Comparison of ENCODE assay signal across 8 cellular contexts in the genomic region with DNA sequence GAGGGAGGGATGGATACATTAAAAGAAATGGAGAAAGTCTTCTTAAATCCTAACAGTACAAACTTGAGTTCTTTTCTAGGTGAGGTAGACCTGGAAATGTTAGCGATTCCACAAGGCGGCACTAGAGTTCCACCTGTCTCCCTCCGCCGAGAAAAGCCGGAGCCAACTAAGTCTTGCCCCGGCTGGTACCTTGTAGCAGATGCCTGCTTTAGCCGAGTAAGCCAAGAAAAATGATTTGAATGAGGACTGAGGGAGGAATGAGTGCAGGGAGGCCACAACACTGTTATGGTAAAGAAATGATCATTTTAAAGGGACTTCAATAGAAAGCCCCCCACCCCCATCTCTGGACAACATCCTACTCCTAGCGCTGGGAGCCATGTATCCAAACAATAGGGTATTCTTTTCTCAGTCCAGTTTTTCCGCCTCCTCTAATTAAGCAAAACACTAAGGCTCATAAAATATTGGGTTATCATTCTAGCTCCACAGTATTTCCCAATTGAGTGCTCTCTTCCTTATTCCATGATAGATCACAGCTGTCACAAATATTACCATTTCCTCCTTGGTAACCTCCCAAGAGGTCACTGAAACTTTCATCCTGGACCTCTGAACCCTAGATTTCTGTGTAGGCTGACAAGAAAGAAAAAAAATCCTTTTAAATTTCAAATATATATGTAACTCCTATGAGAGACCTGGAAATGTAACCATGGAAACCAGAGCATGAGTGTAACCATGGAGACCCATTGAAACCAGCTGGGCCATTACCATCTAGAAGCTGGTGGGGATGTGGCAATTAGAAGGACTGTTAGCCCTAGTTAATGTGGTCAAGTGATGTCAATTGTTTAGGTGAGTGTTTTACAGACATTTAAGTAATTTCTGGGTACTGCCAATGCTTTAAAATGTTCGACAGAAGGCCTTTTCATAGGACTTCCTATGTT. TPM values are rescaled to one million over a fixed set of nuclear protein-coding genes. Genes with fewer than 3 reads are reported as not detected.
DNase-seq lines count a peak whose midpoint lies in the region; ATAC-seq and TF ChIP-seq lines count a peak whose summit lies in the region.

No MANE protein-coding gene starts in this region.

- POLR2A ChIA-PET in activated CD4-positive, alpha-beta T cell treated with anti-CD3 and anti-CD28 coated beads, Interleukin-2, amount 10 ng/mL, durations not matched to agents 7 days and 5 days (lab: Charles Lee), result no interaction called here

- peaks cover 28% of the 10 kb centered on the region for H3K27me3 Mint-ChIP-seq in activated CD4-positive, alpha-beta T cell treated with anti-CD3 and anti-CD28 coated beads, Interleukin-2, amount 10 ng/mL, durations not matched to agents 7 days and 5 days
- peaks cover 7% of the 10 kb centered on the region for H3K27me3 Mint-ChIP-seq in dendritic cell treated with granulocyte-macrophage colony-stimulating factor and Interleukin-4, amounts not matched to agents 40 ng/mL and 50 ng/mL, for 4 days

- CTCF ChIA-PET in activated CD4-positive, alpha-beta T cell treated with anti-CD3 and anti-CD28 coated beads, Interleukin-2, amount 10 ng/mL, durations not matched to agents 7 days and 5 days (lab: Charles Lee), result interaction anchor here (0.5 to 3.8 kb wide), 13 partner anchors 11 to 491 kb away, joined by 3 to 16 read pairs (median 3); no protein-coding TSS in a partner anchor

- peak; percentile 97 for TF ChIP-seq CTCF in GM12864 (IDR thresholded peaks at IDR 0.05; ENCODE audit: low read depth, low read length, missing control alignments)

- H3K4me3 ChIP-seq in GM12864 (ENCODE audit: low read depth, low read length), result no peak overlapping the region

- DNase-seq in GM12864 (ENCODE audit: low read depth) (peak; percentile 29), NCI-H446 treated with DMSO at 0.1 percent for 48 hours (lab: John Stamatoyannopoulos, UW) (peak; percentile 64), left kidney (ENCODE audit: low read depth, low spot score) (peak; percentile 93)
- DNase-seq in activated CD4-positive, alpha-beta T cell treated with anti-CD3 and anti-CD28 coated beads, Interleukin-2, amount 10 ng/mL, durations not matched to agents 7 days and 5 days, result peak; percentile 82
- DNase-seq in stimulated activated CD4-positive, alpha-beta T cell treated with anti-CD3 and anti-CD28 coated beads, Interleukin-1b, Interleukin-23, amount 100 ng/mL, for 48 hours, result peak; percentile 80

- H3K9me3 Mint-ChIP-seq in activated CD4-positive, alpha-beta T cell treated with anti-CD3 and anti-CD28 coated beads, Interleukin-2, amount 10 ng/mL, durations not matched to agents 7 days and 5 days, result no peaks in the 10 kb centered on the region
- H3K9me3 Mint-ChIP-seq in dendritic cell treated with granulocyte-macrophage colony-stimulating factor and Interleukin-4, amounts not matched to agents 40 ng/mL and 50 ng/mL, for 4 days, result no peaks in the 10 kb centered on the region

- intact Hi-C loops in dendritic cell treated with granulocyte-macrophage colony-stimulating factor and Interleukin-4, amounts not matched to agents 40 ng/mL and 50 ng/mL, for 4 days (cut with micrococcal nuclease), result loop anchor here (1.0 kb wide), 2 partner anchors 234 to 262 kb away; no protein-coding TSS in a partner anchor

- ATAC-seq in HG03103 (IDR thresholded peaks at IDR 0.05; ENCODE audit: low read depth, unreplicated experiment) (peak; percentile 58), HG03565 (IDR thresholded peaks at IDR 0.05; ENCODE audit: unreplicated experiment) (no peak)

- no peak overlapping the region for H3K27ac Mint-ChIP-seq in activated CD4-positive, alpha-beta T cell treated with anti-CD3 and anti-CD28 coated beads, Interleukin-2, amount 10 ng/mL, durations not matched to agents 7 days and 5 days
- H3K27ac Mint-ChIP-seq in dendritic cell treated with granulocyte-macrophage colony-stimulating factor and Interleukin-4, amounts not matched to agents 40 ng/mL and 50 ng/mL, for 4 days, result no peak overlapping the region

- peaks cover 26% of the 10 kb centered on the region for H3K4me1 Mint-ChIP-seq in activated CD4-positive, alpha-beta T cell treated with anti-CD3 and anti-CD28 coated beads, Interleukin-2, amount 10 ng/mL, durations not matched to agents 7 days and 5 days
- peaks cover 39% of the 10 kb centered on the region for H3K4me1 Mint-ChIP-seq in dendritic cell treated with granulocyte-macrophage colony-stimulating factor and Interleukin-4, amounts not matched to agents 40 ng/mL and 50 ng/mL, for 4 days (ENCODE audit: low read depth)

- no peaks in the 10 kb centered on the region for H3K36me3 Mint-ChIP-seq in activated CD4-positive, alpha-beta T cell treated with anti-CD3 and anti-CD28 coated beads, Interleukin-2, amount 10 ng/mL, durations not matched to agents 7 days and 5 days (ENCODE audit: low read depth)
- no peaks in the 10 kb centered on the region for H3K36me3 Mint-ChIP-seq in dendritic cell treated with granulocyte-macrophage colony-stimulating factor and Interleukin-4, amounts not matched to agents 40 ng/mL and 50 ng/mL, for 4 days (ENCODE audit: low read depth)

- H3K4me3 Mint-ChIP-seq in activated CD4-positive, alpha-beta T cell treated with anti-CD3 and anti-CD28 coated beads, Interleukin-2, amount 10 ng/mL, durations not matched to agents 7 days and 5 days, result peak overlapping the region; percentile 69
- peak overlapping the region; percentile 58 for H3K4me3 Mint-ChIP-seq in dendritic cell treated with granulocyte-macrophage colony-stimulating factor and Interleukin-4, amounts not matched to agents 40 ng/mL and 50 ng/mL, for 4 days

RNA-seq across cellular contexts. Expression of a gene that starts 58.3 kb away (rescaled TPM):
- 10 to 100 TPM; 31.8 to 34.1 TPM for total RNA-seq in activated CD4-positive, alpha-beta T cell treated with anti-CD3 and anti-CD28 coated beads, Interleukin-2, amount 10 ng/mL, durations not matched to agents 7 days and 5 days

RNA-seq across cellular contexts. Expression of a gene that starts 58.4 kb away (rescaled TPM):
- 1 to 10 TPM; 5.2 to 6.0 TPM for total RNA-seq in activated CD4-positive, alpha-beta T cell treated with anti-CD3 and anti-CD28 coated beads, Interleukin-2, amount 10 ng/mL, durations not matched to agents 7 days and 5 days

Comparison
In these comparisons a context has a peak if more than half of its experiments do, and no peak if none do; other contexts are left out.
1. DNase-seq: peak in every context shown above with its lines; median percentile 93 in left kidney; 82 in activated CD4-positive, alpha-beta T cell treated with anti-CD3 and anti-CD28 coated beads, Interleukin-2, amount 10 ng/mL, durations not matched to agents 7 days and 5 days; 80 in stimulated activated CD4-positive, alpha-beta T cell treated with anti-CD3 and anti-CD28 coated beads, Interleukin-1b, Interleukin-23, amount 100 ng/mL, for 48 hours; 64 in NCI-H446 treated with DMSO at 0.1 percent for 48 hours; 29 in GM12864.